8 cellular contexts compared by ENCODE assay signal in genomic region chr9:110047232-110047954, GRCh38.
DNase-seq lines count a peak whose midpoint lies in the region; ATAC-seq and TF ChIP-seq lines count a peak whose summit lies in the region.

No MANE protein-coding gene starts in this region.

- no peak for TF ChIP-seq POLR2A in suprapubic skin (IDR thresholded peaks at IDR 0.05)

- no peak overlapping the region for H3K27ac Mint-ChIP-seq in activated naive CD4-positive, alpha-beta T cell treated with anti-CD3 and anti-CD28 coated beads, Interleukin-2, amount 10 ng/mL, durations not matched to agents 7 days and 5 days
- peak overlapping the region in 1 of 2 donors; percentile 81 for H3K27ac Mint-ChIP-seq in activated naive CD4-positive, alpha-beta T cell treated with anti-CD3 and anti-CD28 coated beads, Interleukin-2, amount 50 U/mL, for 72 hours

- TF ChIP-seq CTCF in Loucy (conservative IDR thresholded peaks at IDR 0.05; ENCODE audit: low read length) (no peak), suprapubic skin (IDR thresholded peaks at IDR 0.05) (no peak)

- peak overlapping the region; percentile 98 for H2AFZ ChIP-seq in Loucy (ENCODE audit: low read length)

- H3K4me2 ChIP-seq in Loucy (ENCODE audit: low read depth, low read length, poor library complexity, severe bottlenecking): peak overlapping the region; percentile 92

- CTCF ChIA-PET in activated naive CD4-positive, alpha-beta T cell treated with anti-CD3 and anti-CD28 coated beads, Interleukin-2, amount 10 ng/mL, durations not matched to agents 7 days and 5 days (lab: Charles Lee): interaction anchor here (0.6 to 16.3 kb wide), 5 partner anchors 79 to 143 kb away, joined by 3 to 211 read pairs (median 5); no protein-coding TSS in a partner anchor

- no peak overlapping the region for H3K27ac ChIP-seq in suprapubic skin

- ATAC-seq in activated naive CD4-positive, alpha-beta T cell treated with anti-CD3 and anti-CD28 coated beads, Interleukin-2, amount 50 U/mL, for 72 hours: no peak
- ATAC-seq in HG03378 (IDR thresholded peaks at IDR 0.05; ENCODE audit: unreplicated experiment): no peak

- TF ChIP-seq EP300 in suprapubic skin (IDR thresholded peaks at IDR 0.05): no peak

- H3K79me2 ChIP-seq in Loucy (ENCODE audit: insufficient read depth, low read length): peaks cover 40% of the 10 kb centered on the region

- H3K4me3 ChIP-seq in Loucy (ENCODE audit: low read length, poor library complexity, severe bottlenecking) (peak overlapping the region; percentile 93), suprapubic skin (peak overlapping the region; percentile 72)

- H3K9me3 Mint-ChIP-seq in activated naive CD4-positive, alpha-beta T cell treated with anti-CD3 and anti-CD28 coated beads, Interleukin-2, amount 10 ng/mL, durations not matched to agents 7 days and 5 days: peaks cover 2% of the 10 kb centered on the region
- no peaks in the 10 kb centered on the region for H3K9me3 Mint-ChIP-seq in activated naive CD4-positive, alpha-beta T cell treated with anti-CD3 and anti-CD28 coated beads, Interleukin-2, amount 50 U/mL, for 72 hours

- H3K4me3 Mint-ChIP-seq in activated naive CD4-positive, alpha-beta T cell treated with anti-CD3 and anti-CD28 coated beads, Interleukin-2, amount 10 ng/mL, durations not matched to agents 7 days and 5 days: peak overlapping the region; percentile 77

- H3K36me3 Mint-ChIP-seq in activated naive CD4-positive, alpha-beta T cell treated with anti-CD3 and anti-CD28 coated beads, Interleukin-2, amount 10 ng/mL, durations not matched to agents 7 days and 5 days: peaks cover 12% of the 10 kb centered on the region
- H3K36me3 Mint-ChIP-seq in activated naive CD4-positive, alpha-beta T cell treated with anti-CD3 and anti-CD28 coated beads, Interleukin-2, amount 50 U/mL, for 72 hours: peaks cover 10 to 33% of the 10 kb centered on the region in 2 donors

- no peaks in the 10 kb centered on the region for H3K9me2 ChIP-seq in Loucy (replicated peaks; ENCODE audit: low read depth, low read length)

- peaks cover 42% of the 10 kb centered on the region for H3K4me1 Mint-ChIP-seq in activated naive CD4-positive, alpha-beta T cell treated with anti-CD3 and anti-CD28 coated beads, Interleukin-2, amount 10 ng/mL, durations not matched to agents 7 days and 5 days

- H3K27me3 Mint-ChIP-seq in activated naive CD4-positive, alpha-beta T cell treated with anti-CD3 and anti-CD28 coated beads, Interleukin-2, amount 10 ng/mL, durations not matched to agents 7 days and 5 days: peaks cover 28% of the 10 kb centered on the region

- H3K36me3 ChIP-seq in Loucy (ENCODE audit: insufficient read depth, low read length): no peaks in the 10 kb centered on the region
- no peaks in the 10 kb centered on the region for H3K36me3 ChIP-seq in suprapubic skin

- 63% methylated on average over 7 of the region's 7 CpGs for WGBS in suprapubic skin

- H3F3A ChIP-seq in Loucy (ENCODE audit: low read depth): no peaks in the 10 kb centered on the region

- H3K9ac ChIP-seq in Loucy (ENCODE audit: low read depth, low read length, poor library complexity, severe bottlenecking): peak overlapping the region; percentile 96

- H4K20me1 ChIP-seq in Loucy (ENCODE audit: insufficient read depth, low read length, poor library complexity, severe bottlenecking): peaks cover 28% of the 10 kb centered on the region

- H3K27me3 ChIP-seq in Loucy (ENCODE audit: insufficient read depth, low read length, poor library complexity, severe bottlenecking): no peaks in the 10 kb centered on the region
- peaks cover 4% of the 10 kb centered on the region for H3K27me3 ChIP-seq in suprapubic skin

- H3K4me1 ChIP-seq in Loucy (ENCODE audit: insufficient read depth, low read length, poor library complexity, severe bottlenecking): peaks cover 35% of the 10 kb centered on the region
- peaks cover 39% of the 10 kb centered on the region for H3K4me1 ChIP-seq in suprapubic skin

- no peak for DNase-seq in activated naive CD4-positive, alpha-beta T cell treated with anti-CD3 and anti-CD28 coated beads, Interleukin-2, amount 10 ng/mL, durations not matched to agents 7 days and 5 days
- DNase-seq in activated naive CD4-positive, alpha-beta T cell treated with anti-CD3 and anti-CD28 coated beads, Interleukin-2, amount 50 U/mL, for 72 hours (ENCODE audit: low spot score in 2 of 2): no peak
- DNase-seq in germinal center (ENCODE audit: low spot score) (peak; percentile 37), suprapubic skin (ENCODE audit: low spot score in 2 of 2) (no peak), cortex of kidney (lab: John Stamatoyannopoulos, UW) (no peak)
- DNase-seq in activated CD4-positive, alpha-beta T cell treated with anti-CD3 and anti-CD28 coated beads, Interleukin-2, amount 50 U/mL, for 1 hour: no peak

- H3K9me3 ChIP-seq in Loucy (ENCODE audit: insufficient read depth, low read depth, low read length) (no peaks in the 10 kb centered on the region), suprapubic skin (no peaks in the 10 kb centered on the region)
